8 cellular contexts compared by ENCODE assay signal in the genomic region with DNA sequence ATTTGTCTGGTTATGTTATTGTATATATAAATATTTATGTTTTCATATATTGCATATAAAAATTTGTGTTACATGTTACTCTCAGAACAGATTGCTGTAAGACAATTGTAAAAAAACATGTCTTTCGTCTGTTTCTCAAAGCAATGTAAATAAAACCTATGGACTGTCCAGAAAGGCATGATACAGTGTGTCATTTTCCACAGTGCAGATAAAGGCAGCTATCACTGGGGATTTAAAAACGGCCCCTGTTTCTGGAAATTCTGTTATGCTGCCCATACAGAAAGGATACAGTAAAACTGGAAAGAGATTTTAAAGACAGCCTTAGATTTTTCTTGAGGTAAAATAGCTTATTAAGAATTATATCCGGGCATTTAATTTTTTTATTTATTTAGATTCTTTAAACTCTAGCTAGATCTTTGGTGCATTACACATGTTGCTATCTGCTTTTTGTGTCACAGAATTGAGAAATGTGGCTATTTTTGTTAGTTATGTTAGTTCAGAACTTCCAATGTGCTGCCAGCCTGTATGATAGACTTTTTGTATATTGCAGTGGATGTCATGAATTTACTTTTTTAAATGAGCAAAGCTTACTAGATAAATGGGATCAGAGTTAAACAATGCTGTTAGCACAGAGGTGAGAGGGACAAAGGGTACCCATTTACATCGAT. TPM values are rescaled to one million over a fixed set of nuclear protein-coding genes. Genes with fewer than 3 reads are reported as not detected.
A peak's percentile ranks its signal among the peaks of the same experiment; 100 is the strongest.
DNase-seq lines count a peak whose midpoint lies in the region; ATAC-seq and TF ChIP-seq lines count a peak whose summit lies in the region.

No MANE protein-coding gene starts in this region.

- H3K9me3 ChIP-seq in body of pancreas (no peaks in the 10 kb centered on the region), left lung (no peaks in the 10 kb centered on the region), thymus (ENCODE audit: control insufficient read depth) (no peaks in the 10 kb centered on the region)

- H3K27me3 ChIP-seq in body of pancreas = no peaks in the 10 kb centered on the region
- no peaks in the 10 kb centered on the region for H3K27me3 ChIP-seq in left lung
- no peaks in the 10 kb centered on the region for H3K27me3 ChIP-seq in thymus (ENCODE audit: control insufficient read depth, insufficient read depth)

- H3K27ac ChIP-seq in body of pancreas = peak overlapping the region in 3 of 4 donors; percentile 97 to 98 (median 98)
- H3K27ac ChIP-seq in left lung = peak overlapping the region; percentile 96 to 99
- peak overlapping the region; percentile 15 for H3K27ac ChIP-seq in thymus (ENCODE audit: low read depth)

- TF ChIP-seq CTCF in GM12865 (IDR thresholded peaks at IDR 0.05; ENCODE audit: insufficient read depth, low read depth, low read length, missing control alignments) (no peak), body of pancreas (IDR thresholded peaks at IDR 0.05) (no peak), left lung (IDR thresholded peaks at IDR 0.05) (no peak)

- 2 to 3% methylated on average over 4 of the region's 4 CpGs for WGBS in body of pancreas, 2 donors
- WGBS in thymus = 5% methylated on average over 4 of the region's 4 CpGs

- no peak for TF ChIP-seq POLR2A in body of pancreas (IDR thresholded peaks at IDR 0.05)

- intact Hi-C loops in body of pancreas (cut with DNase I) = no loop called here
- intact Hi-C loops in left lung (cut with DNase I) = loop anchor here in 1 of 2 donors (10.0 kb wide), 1 partner anchor 68 kb away; a partner anchor contains a TSS

- H3K4me3 ChIP-seq in GM12865 (ENCODE audit: low read depth, low read length) (peak overlapping the region; percentile 92), body of pancreas (peak overlapping the region; percentile 27 to 54), left lung (peak overlapping the region; percentile 80 to 87), thymus (ENCODE audit: low read length) (peak overlapping the region; percentile 95)

- H3K36me3 ChIP-seq in body of pancreas (replicated peaks in 1 of 2; ENCODE audit: insufficient read depth in 1 of 2, low read depth in 2 of 2) (no peaks in the 10 kb centered on the region), left lung (peaks cover 0 to 12% of the 10 kb centered on the region in 2 donors), thymus (ENCODE audit: control insufficient read depth, insufficient read depth) (no peaks in the 10 kb centered on the region)

- H3K4me1 ChIP-seq in body of pancreas = peaks cover 17% of the 10 kb centered on the region
- peaks cover 15 to 47% of the 10 kb centered on the region in 2 donors for H3K4me1 ChIP-seq in left lung
- H3K4me1 ChIP-seq in thymus (ENCODE audit: control insufficient read depth, insufficient read depth, low read length) = peaks cover 9% of the 10 kb centered on the region

- ATAC-seq in body of pancreas = no peak
- peak; percentile 1 for ATAC-seq in left lung
- ATAC-seq in GM19023 (IDR thresholded peaks at IDR 0.05; ENCODE audit: unreplicated experiment) = no peak
- ATAC-seq in GM21360 (IDR thresholded peaks at IDR 0.05; ENCODE audit: unreplicated experiment) = no peak
- no peak for ATAC-seq in GM19452 (IDR thresholded peaks at IDR 0.05; ENCODE audit: unreplicated experiment)

- DNase-seq in GM12865 (ENCODE audit: low read depth) (peak; percentile 19), NCI-H2227 (lab: John Stamatoyannopoulos, UW; ENCODE audit: unreplicated experiment) (peak; percentile 38), body of pancreas (no peak), left lung (no peak)

RNA-seq across cellular contexts. Expression of a gene that starts 0.8 kb away (rescaled TPM):
- total RNA-seq in body of pancreas = 10 to 100 TPM; 10.6 to 11.9 TPM
- 10 to 100 TPM; 19.9 to 21.9 TPM for total RNA-seq in left lung
- 3.6 TPM for polyA plus RNA-seq in thymus

Comparison
In these comparisons a context has a peak if more than half of its experiments do, and no peak if none do; other contexts are left out.
1. DNase-seq: peak in GM12865 (single experiment) and NCI-H2227 (single experiment); none in body of pancreas (0 of 4) and left lung (0 of 2).
2. H3K4me3 ChIP-seq: peak in every context shown above with its lines; median percentile 95 in thymus; 92 in GM12865; 84 in left lung; 40 in body of pancreas.
3. H3K27ac ChIP-seq: peak in every context shown above with its lines; median percentile 98 in body of pancreas; 98 in left lung; 15 in thymus.